ENCODE assay signal across 1 cellular context in the genomic region with DNA sequence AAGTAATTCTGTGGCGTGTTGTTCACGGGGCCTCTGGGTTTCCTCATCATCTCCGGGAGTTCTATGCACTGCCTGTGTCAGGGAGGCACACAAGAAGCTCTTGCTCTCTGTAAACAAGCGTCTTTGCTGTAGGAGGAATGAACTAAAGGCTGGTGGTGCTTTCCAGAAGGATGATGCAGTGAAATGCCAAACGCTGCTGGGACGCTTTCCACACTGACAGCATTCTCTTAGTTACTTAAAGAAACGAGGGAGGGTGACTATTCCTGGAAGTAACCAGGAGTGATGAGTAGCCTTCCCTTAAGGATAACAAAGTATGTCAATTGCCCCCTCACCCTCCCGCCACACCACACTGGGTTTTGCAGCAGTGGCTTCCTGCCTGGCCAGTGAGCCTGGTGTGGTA.
A peak's percentile ranks its signal among the peaks of the same experiment; 100 is the strongest.
TF ChIP-seq lines count a peak whose summit lies in the region.

No MANE protein-coding gene starts in this region.

TF ChIP-seq in IMR-90, 13 proteins besides CTCF, POLR2A, EP300 and RAD21 (continued from another document):
- TF ChIP-seq MAZ (IDR thresholded peaks at IDR 0.05; ENCODE audit: borderline replicate concordance, low read depth, low read length) (peak; percentile 26; the same call in 1 of the 2 replicates), BHLHE40 (IDR thresholded peaks at IDR 0.05; ENCODE audit: low read depth, low read length) (no peak; the same call in 1 of the 2 replicates), NFE2L2 (IDR thresholded peaks at IDR 0.05; ENCODE audit: low read depth, low read length) (peak; percentile 54; the same call in 1 of the 2 replicates), MXI1 (IDR thresholded peaks at IDR 0.05; ENCODE audit: borderline replicate concordance, low read depth, low read length) (0 out of 2 replicates have a peak, but pooled peaks have one; percentile 35)
